23 cellular contexts compared by ENCODE assay signal in the genomic region with DNA sequence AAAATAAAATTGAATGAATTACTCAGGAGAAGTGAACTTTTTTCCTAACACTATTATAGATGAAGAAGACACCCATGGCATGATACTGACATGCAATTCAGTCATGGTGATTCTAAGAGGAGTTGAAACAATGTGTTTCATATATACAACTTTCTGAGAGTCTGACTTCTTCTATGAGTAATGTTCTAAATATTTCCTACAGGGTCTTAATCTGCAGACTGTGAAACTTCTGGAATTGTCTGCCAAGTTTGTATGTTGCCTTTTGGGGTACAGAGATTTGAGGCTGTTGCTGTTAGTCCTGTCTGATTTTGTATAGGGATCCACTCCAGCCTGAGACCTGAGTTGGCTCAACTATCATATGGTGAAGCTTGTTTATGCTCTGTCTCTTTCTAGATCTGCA.
A peak's percentile ranks its signal among the peaks of the same experiment; 100 is the strongest.
DNase-seq lines count a peak whose midpoint lies in the region; ATAC-seq and TF ChIP-seq lines count a peak whose summit lies in the region.
"Had no signal": no experiment of that assay in that cellular context is flagged by ENCODE, and none has a peak within 500 bp of the region (broad histone marks: within the 10 kb centered on the region; RNA-seq: fewer than 3 reads in every experiment).

No MANE protein-coding gene starts in this region.

- peaks cover 15% of the 10 kb centered on the region for H3K36me3 Mint-ChIP-seq in HFFc6 (ENCODE audit: low read depth)
- H3K36me3 Mint-ChIP-seq in activated naive CD4-positive, alpha-beta T cell treated with anti-CD3 and anti-CD28 coated beads, Interleukin-2, amount 50 U/mL, for 72 hours, result no peaks in the 10 kb centered on the region
- H3K36me3 Mint-ChIP-seq: activated naive CD8-positive, alpha-beta T cell treated with anti-CD3 and anti-CD28 coated beads for 36 hours; CD8-positive, alpha-beta T cell; mesothelial cell of epicardium had no signal

- DNase-seq in AG08395 (ENCODE audit: low spot score) (peak; percentile 48), HFFc6 (peak; percentile 62), astrocyte of the hippocampus (ENCODE audit: low read depth, low spot score) (peak; percentile 44), iris pigment epithelial cell (ENCODE audit: low read depth) (peak; percentile 23), iPS-NIHi11 (ENCODE audit: low spot score) (no peak)
- no peak for DNase-seq in activated naive CD4-positive, alpha-beta T cell treated with anti-CD3 and anti-CD28 coated beads, Interleukin-2, amount 50 U/mL, for 72 hours (ENCODE audit: low spot score in 2 of 2)
- DNase-seq: activated CD8-positive, alpha-beta memory T cell treated with anti-CD3 and anti-CD28 coated beads for 24 hours; activated naive CD8-positive, alpha-beta T cell treated with anti-CD3 and anti-CD28 coated beads for 36 hours; CD8-positive, alpha-beta T cell; DND-41; NCI-H1436 treated with DMSO at 0.1 percent for 48 hours; NCI-H748 treated with DMSO at 0.1 percent for 48 hours; posterior cingulate gyrus; stimulated activated CD4-positive, alpha-beta T cell treated with anti-CD3 and anti-CD28 coated beads, Interleukin-4, amount 100 ng/mL, for 24 hours; T1000; upper lobe of left lung had no signal

- TF ChIP-seq CTCF in HFFc6 (IDR thresholded peaks at IDR 0.05), result no peak

- peaks cover 65% of the 10 kb centered on the region for H3K4me1 Mint-ChIP-seq in HFFc6 (ENCODE audit: low read depth)
- H3K4me1 Mint-ChIP-seq: mesothelial cell of epicardium, nephron had no signal

- ATAC-seq in GM18870 (IDR thresholded peaks at IDR 0.05; ENCODE audit: unreplicated experiment), result no peak
- ATAC-seq in HG03457 (IDR thresholded peaks at IDR 0.05; ENCODE audit: unreplicated experiment), result no peak
- no peak for ATAC-seq in activated naive CD4-positive, alpha-beta T cell treated with anti-CD3 and anti-CD28 coated beads, Interleukin-2, amount 50 U/mL, for 72 hours
- ATAC-seq: A549; activated CD4-positive, CD25-positive, alpha-beta regulatory T cell treated with anti-CD3 and anti-CD28 coated beads, Interleukin-2, amount 50 U/mL, for 24 hours; CD8-positive, alpha-beta T cell had no signal

- H3K4me3 Mint-ChIP-seq in HFFc6, result peak overlapping the region; percentile 65
- H3K4me3 Mint-ChIP-seq: activated naive CD8-positive, alpha-beta T cell treated with anti-CD3 and anti-CD28 coated beads for 36 hours; activated T-helper 1 cell treated with anti-CD3 and anti-CD28 coated beads, Interleukin-12 subunit alpha, Interleukin-12 subunit beta, Interleukin-2, Interleukin-4 antibody, amounts not matched to agents 30 ng/mL and 10 ng/mL and 1 ng/mL, durations not matched to agents 14 hours and 24 hours and 36 hours; CD8-positive, alpha-beta T cell; mesothelial cell of epicardium; nephron had no signal

- H3K27ac Mint-ChIP-seq in HFFc6, result peak overlapping the region; percentile 94
- H3K27ac Mint-ChIP-seq in activated naive CD4-positive, alpha-beta T cell treated with anti-CD3 and anti-CD28 coated beads, Interleukin-2, amount 50 U/mL, for 72 hours, result no peak overlapping the region
- H3K27ac Mint-ChIP-seq: activated naive CD8-positive, alpha-beta T cell treated with anti-CD3 and anti-CD28 coated beads for 36 hours; activated T-helper 1 cell treated with anti-CD3 and anti-CD28 coated beads, Interleukin-12 subunit alpha, Interleukin-12 subunit beta, Interleukin-2, Interleukin-4 antibody, amounts not matched to agents 30 ng/mL and 10 ng/mL and 1 ng/mL, durations not matched to agents 14 hours and 24 hours and 36 hours; CD8-positive, alpha-beta T cell; mesothelial cell of epicardium; nephron had no signal

- peaks cover 2% of the 10 kb centered on the region for H3K27me3 Mint-ChIP-seq in HFFc6 (ENCODE audit: insufficient read depth)
- H3K27me3 Mint-ChIP-seq: activated naive CD8-positive, alpha-beta T cell treated with anti-CD3 and anti-CD28 coated beads for 36 hours had no signal

- peaks cover 8% of the 10 kb centered on the region for H3K9me3 Mint-ChIP-seq in HFFc6
- peaks cover 5 to 6% of the 10 kb centered on the region in 2 donors for H3K9me3 Mint-ChIP-seq in activated naive CD4-positive, alpha-beta T cell treated with anti-CD3 and anti-CD28 coated beads, Interleukin-2, amount 50 U/mL, for 72 hours
- H3K9me3 Mint-ChIP-seq: CD8-positive, alpha-beta T cell; nephron had no signal

Comparison
In these comparisons a context has a peak if more than half of its experiments do, and no peak if none do; other contexts are left out.
1. DNase-seq: peak in AG08395 (single experiment), HFFc6 (single experiment), astrocyte of the hippocampus (single experiment) and iris pigment epithelial cell (single experiment); none in activated naive CD4-positive, alpha-beta T cell treated with anti-CD3 and anti-CD28 coated beads, Interleukin-2, amount 50 U/mL, for 72 hours (0 of 2) and iPS-NIHi11 (single experiment).